In the genomic region with DNA sequence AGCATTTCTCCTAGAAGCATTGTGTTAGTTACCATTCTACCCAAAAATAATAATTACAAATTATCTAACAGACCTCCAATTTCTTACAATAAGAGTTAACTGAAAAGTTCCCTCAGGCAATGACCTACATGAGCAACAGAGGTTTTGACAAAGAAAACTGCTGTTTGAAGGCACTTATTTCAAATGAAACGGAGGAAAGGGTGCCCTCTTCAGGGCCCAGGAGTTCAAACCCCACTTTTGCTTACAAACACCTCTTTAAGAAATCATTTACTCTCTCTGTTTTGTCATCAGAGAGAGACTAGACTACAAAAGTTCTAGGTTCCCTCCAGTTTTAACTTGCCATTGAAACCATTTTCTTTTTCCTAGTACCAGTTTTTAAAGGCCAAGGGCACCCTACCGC, we compare ENCODE assay signal across 1 cellular context.
TF ChIP-seq lines count a peak whose summit lies in the region.

No MANE protein-coding gene starts in this region.

TF ChIP-seq in HCT116, 20 proteins besides CTCF, POLR2A, EP300 and RAD21 (continued from another document):
- TF ChIP-seq EGR1 (IDR thresholded peaks at IDR 0.05; ENCODE audit: low read depth), result no peak
- TF ChIP-seq CBX3 (IDR thresholded peaks at IDR 0.05; ENCODE audit: low read depth), result no peak
- TF ChIP-seq ZFX (IDR thresholded peaks at IDR 0.05), result no peak
- TF ChIP-seq SP1 (IDR thresholded peaks at IDR 0.05; ENCODE audit: low read depth), result no peak
- TF ChIP-seq, protein P1, sequence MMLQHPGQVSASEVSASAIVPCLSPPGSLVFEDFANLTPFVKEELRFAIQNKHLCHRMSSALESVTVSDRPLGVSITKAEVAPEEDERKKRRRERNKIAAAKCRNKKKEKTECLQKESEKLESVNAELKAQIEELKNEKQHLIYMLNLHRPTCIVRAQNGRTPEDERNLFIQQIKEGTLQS (IDR thresholded peaks at IDR 0.05), result no peak
- TF ChIP-seq CEBPB (IDR thresholded peaks at IDR 0.05; ENCODE audit: low read depth), result no peak
- no peak for TF ChIP-seq SRF (IDR thresholded peaks at IDR 0.05; ENCODE audit: low read depth)
- TF ChIP-seq, protein P2, sequence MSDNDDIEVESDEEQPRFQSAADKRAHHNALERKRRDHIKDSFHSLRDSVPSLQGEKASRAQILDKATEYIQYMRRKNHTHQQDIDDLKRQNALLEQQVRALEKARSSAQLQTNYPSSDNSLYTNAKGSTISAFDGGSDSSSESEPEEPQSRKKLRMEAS (IDR thresholded peaks at IDR 0.05), result no peak
- TF ChIP-seq JUND (IDR thresholded peaks at IDR 0.05), result no peak
- no peak for TF ChIP-seq ELF1 (IDR thresholded peaks at IDR 0.05; ENCODE audit: borderline replicate concordance, low read depth)
